ENCODE assay signal across 3 cellular contexts in genomic region chr4:57060717-57061067, GRCh38. TPM values are rescaled to one million over a fixed set of nuclear protein-coding genes. Genes with fewer than 3 reads are reported as not detected.
"Had no signal": no experiment of that assay in that cellular context is flagged by ENCODE, and none has a peak within 500 bp of the region (broad histone marks: within the 10 kb centered on the region; RNA-seq: fewer than 3 reads in every experiment).

No MANE protein-coding gene starts in this region.

RNA-seq across cellular contexts. Expression of gene IGFBP7, which starts 49.5 kb away (rescaled TPM):
- total RNA-seq: activated CD4-positive, alpha-beta T cell treated with anti-CD3 and anti-CD28 coated beads for 36 hours; activated CD8-positive, alpha-beta T cell treated with anti-CD3 and anti-CD28 coated beads, Interleukin-2, amount 10 ng/mL, durations not matched to agents 7 days and 5 days; activated T-helper 2 cell treated with anti-CD3 and anti-CD28 coated beads, Interferon-gamma antibody, Interleukin-2, Interleukin-4, amounts not matched to agents 10 μg/mL and 5 μg/mL and 100 μg/mL, durations not matched to agents 14 hours and 24 hours and 36 hours had no signal
